Comparison of ENCODE assay signal across 20 cellular contexts in the genomic region with DNA sequence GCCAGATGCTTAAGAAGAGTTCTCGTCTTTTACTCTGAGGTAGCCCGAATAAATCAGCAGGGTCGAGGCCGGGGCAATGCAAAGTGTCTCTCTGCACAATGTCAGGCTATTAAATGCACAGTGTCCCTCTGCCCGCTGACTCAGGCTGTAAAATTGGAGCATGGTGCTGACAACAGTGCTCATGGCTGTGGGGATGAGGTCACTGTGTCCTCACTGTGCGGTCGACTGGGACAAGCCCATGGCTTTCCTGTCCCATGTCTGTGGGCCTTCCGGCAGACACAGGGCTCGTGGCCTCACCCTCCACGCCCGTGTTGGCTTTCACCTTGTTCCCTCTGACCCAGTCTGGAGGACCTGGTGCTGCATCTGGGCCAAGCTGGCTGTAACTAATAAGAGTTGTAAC. TPM values are rescaled to one million over a fixed set of nuclear protein-coding genes. Genes with fewer than 3 reads are reported as not detected.
A peak's percentile ranks its signal among the peaks of the same experiment; 100 is the strongest.
DNase-seq lines count a peak whose midpoint lies in the region; FAIRE-seq and TF ChIP-seq lines count a peak whose summit lies in the region.
"Had no signal": no experiment of that assay in that cellular context is flagged by ENCODE, and none has a peak within 500 bp of the region (broad histone marks: within the 10 kb centered on the region; RNA-seq: fewer than 3 reads in every experiment).

No MANE protein-coding gene starts in this region.

- H3K4me3 ChIP-seq in Karpas-422 (ENCODE audit: low read length) (no peak overlapping the region), mesenchymal stem cell (ENCODE audit: insufficient read depth in 1 of 2, low read depth in 1 of 2, low read length in 2 of 2) (no peak overlapping the region), A673 (ENCODE audit: low read depth, low read length, poor library complexity, severe bottlenecking) (no peak overlapping the region)
- H3K4me3 ChIP-seq: BLaER1, coronary artery, esophagus muscularis mucosa had no signal

- H3K79me2 ChIP-seq in Karpas-422 (ENCODE audit: low read length) = no peaks in the 10 kb centered on the region

- peak overlapping the region; percentile 71 for H4K91ac ChIP-seq in mesenchymal stem cell (ENCODE audit: low read length)

- peak; percentile 31 for DNase-seq in Karpas-422
- DNase-seq in dermis microvascular lymphatic vessel endothelial cell (ENCODE audit: low read depth in 2 of 2) = peak; percentile 28 to 41
- DNase-seq in mesenchymal stem cell = peak; percentile 85
- DNase-seq in urothelium cell line (ENCODE audit: low spot score) = peak; percentile 76
- DNase-seq in A673 (ENCODE audit: low spot score) = no peak
- DNase-seq in ecto neural progenitor cell (ENCODE audit: low spot score) = no peak
- no peak for DNase-seq in stimulated activated CD8-positive, alpha-beta memory T cell treated with anti-CD3 and anti-CD28 coated beads, Interleukin-4, amount 100 ng/mL, for 48 hours
- DNase-seq in SW 1271 (lab: John Stamatoyannopoulos, UW) = no peak
- DNase-seq: activated CD8-positive, alpha-beta memory T cell treated with anti-CD3 and anti-CD28 coated beads for 24 hours; amygdala; DMS153; hippocampal formation; KBM-7; NCI-H1105; NCI-H2171 treated with DMSO at 0.1 percent for 48 hours; stimulated activated naive B cell treated with anti-CD40 and anti-IgM and Interleukin-4, amounts not matched to agents 10 μg/mL and 1 μg/mL and 100 μg/mL, for 72 hours; WERI-Rb-1 had no signal

- H3K36me3 ChIP-seq in Karpas-422 (ENCODE audit: insufficient read depth, low read length) (no peaks in the 10 kb centered on the region), mesenchymal stem cell (ENCODE audit: control insufficient read depth in 1 of 2, insufficient read depth in 2 of 2, low read depth in 1 of 2, low read length in 2 of 2) (no peaks in the 10 kb centered on the region), A673 (ENCODE audit: insufficient read depth, low read length, poor library complexity, severe bottlenecking) (no peaks in the 10 kb centered on the region)
- H3K36me3 ChIP-seq: BLaER1, WERI-Rb-1 had no signal

- H3K4me2 ChIP-seq in Karpas-422 (ENCODE audit: low read depth, low read length, poor library complexity, severe bottlenecking) (no peak overlapping the region), mesenchymal stem cell (ENCODE audit: low read length, poor library complexity, severe bottlenecking) (no peak overlapping the region)
- H3K4me2 ChIP-seq: BLaER1 had no signal

- no peak overlapping the region for H2BK120ac ChIP-seq in mesenchymal stem cell (ENCODE audit: low read depth, low read length)

- CTCF ChIA-PET in A673 (lab: Charles Lee) = no interaction called here

- H3K4ac ChIP-seq in mesenchymal stem cell (ENCODE audit: low read depth in 1 of 2, low read length in 2 of 2) = no peak overlapping the region

- H2AFZ ChIP-seq in Karpas-422 (ENCODE audit: low read length) (no peak overlapping the region), mesenchymal stem cell (ENCODE audit: low read depth, low read length) (no peak overlapping the region)

- no peak overlapping the region for H2BK5ac ChIP-seq in mesenchymal stem cell (ENCODE audit: low read depth, low read length, poor library complexity, severe bottlenecking)

- no peak overlapping the region for H2AK5ac ChIP-seq in mesenchymal stem cell (ENCODE audit: low read length, severe bottlenecking)

- peaks cover 2% of the 10 kb centered on the region for H3K79me1 ChIP-seq in mesenchymal stem cell (replicated peaks; ENCODE audit: low read length, poor library complexity, severe bottlenecking)

- POLR2A ChIA-PET in A673 (lab: Charles Lee; ENCODE audit: low non-redundant PET) = no interaction called here

- no peak overlapping the region for H3K9ac ChIP-seq in Karpas-422 (ENCODE audit: low read length)
- H3K9ac ChIP-seq in mesenchymal stem cell (ENCODE audit: low read length) = no peak overlapping the region
- H3K9ac ChIP-seq: BLaER1 had no signal

- TF ChIP-seq CTCF in A673 (conservative IDR thresholded peaks at IDR 0.05; ENCODE audit: low read depth, low read length) = no peak

- H3K9me2 ChIP-seq in Karpas-422 (replicated peaks; ENCODE audit: insufficient read depth, low read length) = no peaks in the 10 kb centered on the region

- H3K18ac ChIP-seq in mesenchymal stem cell (ENCODE audit: low read depth in 1 of 2, low read length in 2 of 2) = peak overlapping the region in 1 of 2 experiments; percentile 25

- H3K4me1 ChIP-seq in Karpas-422 (ENCODE audit: low read length) (no peaks in the 10 kb centered on the region), mesenchymal stem cell (ENCODE audit: control insufficient read depth, insufficient read depth, low read depth, low read length) (peaks cover 18% of the 10 kb centered on the region), A673 (ENCODE audit: insufficient read depth, low read length, poor library complexity, severe bottlenecking) (no peaks in the 10 kb centered on the region)
- H3K4me1 ChIP-seq: BLaER1, esophagus muscularis mucosa had no signal

- peak overlapping the region; percentile 47 for H4K8ac ChIP-seq in mesenchymal stem cell (ENCODE audit: low read length)

- FAIRE-seq in urothelium cell line (lab: Jason Lieb, UNC) = peak; percentile 98

- no peak overlapping the region for H2BK15ac ChIP-seq in mesenchymal stem cell (ENCODE audit: low read depth, poor library complexity, severe bottlenecking)

- H3K27ac ChIP-seq in Karpas-422 (ENCODE audit: low read length) = no peak overlapping the region
- no peak overlapping the region for H3K27ac ChIP-seq in mesenchymal stem cell (ENCODE audit: low read length, poor library complexity, severe bottlenecking)
- no peak overlapping the region for H3K27ac ChIP-seq in A673 (ENCODE audit: low read depth, low read length, poor library complexity, severe bottlenecking)
- H3K27ac ChIP-seq: BLaER1, coronary artery, esophagus muscularis mucosa, WERI-Rb-1 had no signal

- 18% methylated on average over 11 of the region's 11 CpGs for WGBS in mesenchymal stem cell

- H3K27me3 ChIP-seq in Karpas-422 (ENCODE audit: low read length) = no peaks in the 10 kb centered on the region
- H3K27me3 ChIP-seq in mesenchymal stem cell (ENCODE audit: control insufficient read depth in 1 of 2, insufficient read depth in 1 of 2, low read length in 2 of 2) = no peaks in the 10 kb centered on the region
- H3K27me3 ChIP-seq in A673 (replicated peaks; ENCODE audit: insufficient read depth, low read depth, low read length, poor library complexity) = no peaks in the 10 kb centered on the region
- H3K27me3 ChIP-seq: BLaER1, esophagus muscularis mucosa had no signal

- H3K14ac ChIP-seq in mesenchymal stem cell (ENCODE audit: low read length in 2 of 2) = peak overlapping the region in 1 of 2 experiments; percentile 61

- H3K23ac ChIP-seq in mesenchymal stem cell (ENCODE audit: low read length in 2 of 2) = peak overlapping the region in 1 of 2 experiments; percentile 6

- H4K20me1 ChIP-seq in Karpas-422 (ENCODE audit: insufficient read depth, low read depth, low read length) = no peaks in the 10 kb centered on the region
- H4K20me1 ChIP-seq: BLaER1 had no signal

- H2BK12ac ChIP-seq in mesenchymal stem cell (ENCODE audit: low read length in 2 of 2) = peak overlapping the region in 1 of 2 experiments; percentile 8

- BruUV-seq in A673 (replicated peaks; lab: Mats Ljungman, UMichigan) = no TSS peak

- intact Hi-C loops in A673 (cut with micrococcal nuclease; ENCODE audit: unreplicated experiment) = no loop called here

- no peaks in the 10 kb centered on the region for H3K9me3 ChIP-seq in Karpas-422 (ENCODE audit: low read length)
- no peaks in the 10 kb centered on the region for H3K9me3 ChIP-seq in mesenchymal stem cell (ENCODE audit: control insufficient read depth, low read length)
- no peaks in the 10 kb centered on the region for H3K9me3 ChIP-seq in A673 (ENCODE audit: low read depth, low read length, poor library complexity, severe bottlenecking)
- H3K9me3 ChIP-seq: BLaER1, esophagus muscularis mucosa had no signal

RNA-seq across cellular contexts. Expression of a gene that starts 14.6 kb away (rescaled TPM):
- 72.2 and 83.8 TPM in 2 replicates for total RNA-seq in Karpas-422 (2014; rRNA removed; shearing (Covaris generic); ENCODE audit: low replicate concordance)
- total RNA-seq in dermis microvascular lymphatic vessel endothelial cell (10.4 and 14.3 TPM in 2 replicates), A673 (2021) (36.7 and 43.2 TPM in 2 replicates)
- polyA plus RNA-seq in mesenchymal stem cell (2013, experiment 1 of 2) = 64.6 TPM
- polyA plus RNA-seq in mesenchymal stem cell (2013, experiment 2 of 2) = 64.8 TPM

Comparison
In these comparisons a context has a peak if more than half of its experiments do, and no peak if none do; other contexts are left out.
1. DNase-seq: peak in Karpas-422 (single experiment), dermis microvascular lymphatic vessel endothelial cell (2 of 2), mesenchymal stem cell (single experiment) and urothelium cell line (single experiment); none in A673 (single experiment), ecto neural progenitor cell (single experiment), stimulated activated CD8-positive, alpha-beta memory T cell treated with anti-CD3 and anti-CD28 coated beads, Interleukin-4, amount 100 ng/mL, for 48 hours (single experiment) and SW 1271 (0 of 2).